Comparison of ENCODE assay signal across 15 cellular contexts in the genomic region with DNA sequence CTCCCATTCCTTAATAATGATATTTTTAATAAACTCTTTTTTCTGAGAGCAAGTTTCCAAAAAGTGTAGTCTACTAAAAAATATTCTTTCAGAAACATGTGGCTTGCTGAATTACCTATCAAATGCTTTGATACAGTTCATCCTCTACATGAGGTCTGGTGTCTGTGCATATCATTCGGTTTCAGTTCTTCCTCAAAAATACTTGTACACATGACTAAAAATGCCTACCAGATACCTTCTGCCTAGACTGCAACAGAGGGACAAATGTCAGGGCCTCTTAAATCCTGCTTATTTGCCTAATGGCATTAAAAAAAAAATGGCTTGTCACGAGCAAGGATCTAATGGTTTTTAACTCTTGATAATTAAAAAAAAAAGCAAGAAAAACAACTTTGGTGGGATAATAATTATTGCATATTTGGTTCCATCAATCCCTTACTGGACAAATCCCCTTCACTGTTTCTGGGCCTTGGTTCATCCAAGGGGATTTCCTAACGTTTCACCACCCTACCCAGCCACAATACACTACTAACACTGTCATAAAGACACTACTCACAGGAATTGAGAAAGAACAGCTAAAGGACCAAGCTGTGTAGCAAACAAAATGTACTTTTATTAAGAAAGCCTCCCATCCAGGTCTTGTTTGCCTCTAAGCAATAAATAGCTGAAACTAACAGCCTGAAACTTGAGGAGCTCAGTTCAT.
"Had no signal": no experiment of that assay in that cellular context is flagged by ENCODE, and none has a peak within 500 bp of the region (broad histone marks: within the 10 kb centered on the region; RNA-seq: fewer than 3 reads in every experiment).

No MANE protein-coding gene starts in this region.

- H3K4me1 ChIP-seq: left lung, sigmoid colon, thyroid gland had no signal

- H3K4me3 ChIP-seq: esophagus squamous epithelium, left lung, pancreas, sigmoid colon, thyroid gland had no signal

- H3K36me3 ChIP-seq: brain microvascular endothelial cell, pancreas had no signal

- H3K27me3 ChIP-seq: brain microvascular endothelial cell, esophagus squamous epithelium, left lung, pancreas, sigmoid colon, thyroid gland had no signal

- DNase-seq: activated CD4-positive, alpha-beta T cell treated with anti-CD3 and anti-CD28 coated beads, Interleukin-2, amount 10 ng/mL, durations not matched to agents 24 days and 14 days; activated CD4-positive, CD25-positive, alpha-beta regulatory T cell; activated CD8-positive, alpha-beta memory T cell treated with anti-CD3 and anti-CD28 coated beads for 24 hours; anterior cingulate cortex; brain microvascular endothelial cell; cortex of kidney; effector CD4-positive, alpha-beta T cell; esophagus squamous epithelium; hippocampal formation; left lung; mammary epithelial cell; pancreas; sigmoid colon; stimulated activated CD4-positive, alpha-beta T cell treated with anti-CD3 and anti-CD28 coated beads, Interleukin-1b, Interleukin-23, amount 100 ng/mL, for 48 hours; thyroid gland had no signal

- H3K9me3 ChIP-seq: esophagus squamous epithelium, left lung, pancreas, sigmoid colon, thyroid gland had no signal

- ATAC-seq: left lung, pancreas had no signal
